ENCODE assay signal across 1 cellular context in genomic region chr4:40661803-40662202, GRCh38.
TF ChIP-seq lines count a peak whose summit lies in the region.

No MANE protein-coding gene starts in this region.

TF ChIP-seq in A549, 52 proteins besides CTCF, POLR2A, EP300 and RAD21 (continued from another document):
- TF ChIP-seq PHF8 (IDR thresholded peaks at IDR 0.05; ENCODE audit: borderline replicate concordance, low read depth) (no peak), ZC3H11A (IDR thresholded peaks at IDR 0.05) (no peak), RARB (CRISPR knock-in tag; IDR thresholded peaks at IDR 0.05) (no peak), EHMT2 (IDR thresholded peaks at IDR 0.05; ENCODE audit: low read depth) (no peak), CBX8 (IDR thresholded peaks at IDR 0.05) (no peak), NFE2L2 (conservative IDR thresholded peaks at IDR 0.05; ENCODE audit: low read length) (no peak), HDAC2 (IDR thresholded peaks at IDR 0.05) (no peak), E2F6 (IDR thresholded peaks at IDR 0.05; ENCODE audit: borderline replicate concordance, low read depth) (no peak)
TF ChIP-seq in A549: peak in this region for 0.
